Comparison of ENCODE assay signal across 8 cellular contexts in the genomic region with DNA sequence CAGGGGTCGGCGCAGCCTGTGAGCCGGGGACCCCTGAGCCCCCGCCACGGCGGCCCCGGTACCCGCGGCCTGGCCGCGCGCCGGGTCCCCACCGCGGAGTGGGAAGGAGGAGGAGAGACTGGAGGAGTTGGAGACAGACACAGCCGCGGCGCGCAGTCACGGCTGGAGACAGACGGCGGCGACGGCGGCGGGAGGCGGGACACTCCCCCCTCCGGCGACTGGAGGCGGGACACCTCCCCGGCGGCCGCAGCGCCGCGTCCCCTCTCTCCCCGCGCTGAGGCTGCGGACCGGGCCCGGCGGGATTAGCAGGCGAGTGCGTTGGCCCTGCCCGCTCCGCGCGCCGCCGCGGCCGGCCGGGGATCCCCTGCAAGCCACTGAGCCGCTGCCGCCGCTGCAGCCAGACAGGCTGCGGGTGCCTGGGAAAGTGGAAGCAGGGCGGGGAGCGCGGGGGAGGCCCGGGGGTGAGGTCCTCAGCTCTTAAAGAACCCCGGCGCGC. TPM values are rescaled to one million over a fixed set of nuclear protein-coding genes. Genes with fewer than 3 reads are reported as not detected.
A peak's percentile ranks its signal among the peaks of the same experiment; 100 is the strongest.
DNase-seq lines count a peak whose midpoint lies in the region; ATAC-seq and TF ChIP-seq lines count a peak whose summit lies in the region.

No MANE protein-coding gene starts in this region.

- H3K36me3 Mint-ChIP-seq in activated T-cell treated with anti-CD3 and anti-CD28 coated beads, Interleukin-2, amount 50 U/mL, for 4 hours (ENCODE audit: insufficient read depth) = no peaks in the 10 kb centered on the region

- H3K9me3 Mint-ChIP-seq in activated T-cell treated with anti-CD3 and anti-CD28 coated beads, Interleukin-2, amount 50 U/mL, for 4 hours = no peaks in the 10 kb centered on the region

- H3K4me3 ChIP-seq in AG09309 (ENCODE audit: control insufficient read depth, low read depth, low read length) (0 out of 2 replicates have a peak overlapping the region, but pooled peaks have one; percentile 2), neural cell (ENCODE audit: low read length) (peak overlapping the region; percentile 87)

- peaks cover 43% of the 10 kb centered on the region for H3K27me3 Mint-ChIP-seq in activated T-cell treated with anti-CD3 and anti-CD28 coated beads, Interleukin-2, amount 50 U/mL, for 4 hours (ENCODE audit: low read depth)

- no peak for DNase-seq in AG09309 (ENCODE audit: low read depth)
- DNase-seq in GM19238 (ENCODE audit: insufficient read length, low spot score) = peak; percentile 39
- peak; percentile 13 for DNase-seq in NCI-H2227 treated with DMSO at 0.1 percent for 48 hours (lab: John Stamatoyannopoulos, UW)
- peak; percentile 54 for DNase-seq in activated T-cell treated with anti-CD3 and anti-CD28 coated beads, Interleukin-2, amount 50 U/mL, for 4 hours
- peak; percentile 2 for DNase-seq in fibroblast of peridontal ligament (ENCODE audit: extremely low read depth)
- DNase-seq in superior temporal gyrus (ENCODE audit: extremely low spot score) = peak; percentile 55

- H3K4me2 ChIP-seq in neural cell (ENCODE audit: low read length) = no peak overlapping the region

- H3K27me3 ChIP-seq in neural cell (ENCODE audit: insufficient read depth, low read depth, low read length) = peaks cover 21% of the 10 kb centered on the region

- no peaks in the 10 kb centered on the region for H4K20me1 ChIP-seq in neural cell (ENCODE audit: insufficient read depth)

- H3K9ac ChIP-seq in neural cell (ENCODE audit: low read length) = peak overlapping the region; percentile 66

- no peak overlapping the region for H2AFZ ChIP-seq in neural cell (ENCODE audit: low read depth, low read length)

- H3K27ac ChIP-seq in neural cell (ENCODE audit: low read length) = no peak overlapping the region

- ATAC-seq in activated T-cell treated with anti-CD3 and anti-CD28 coated beads, Interleukin-2, amount 50 U/mL, for 4 hours = peak; percentile 60 to 62
- no peak for ATAC-seq in GM18520 (IDR thresholded peaks at IDR 0.05; ENCODE audit: unreplicated experiment)

- H3F3A ChIP-seq in neural cell (ENCODE audit: insufficient read depth, low read length, poor library complexity, severe bottlenecking) = no peaks in the 10 kb centered on the region

- TF ChIP-seq RAD21 in neural cell (conservative IDR thresholded peaks at IDR 0.05) = no peak

- no peak for TF ChIP-seq EP300 in neural cell (conservative IDR thresholded peaks at IDR 0.05; ENCODE audit: poor library complexity, severe bottlenecking)

- no peaks in the 10 kb centered on the region for H3K36me3 ChIP-seq in neural cell (ENCODE audit: insufficient read depth, low read length)

- no peak overlapping the region for H3K4me3 Mint-ChIP-seq in activated T-cell treated with anti-CD3 and anti-CD28 coated beads, Interleukin-2, amount 50 U/mL, for 4 hours

- H3K4me1 Mint-ChIP-seq in activated T-cell treated with anti-CD3 and anti-CD28 coated beads, Interleukin-2, amount 50 U/mL, for 4 hours (ENCODE audit: low read depth) = peaks cover 22% of the 10 kb centered on the region

- no peaks in the 10 kb centered on the region for H3K79me2 ChIP-seq in neural cell (replicated peaks; ENCODE audit: insufficient read depth, low read length)

- H3K9me3 ChIP-seq in neural cell (ENCODE audit: low read length) = no peaks in the 10 kb centered on the region

- TF ChIP-seq CTCF in AG09309 (IDR thresholded peaks at IDR 0.05; ENCODE audit: control insufficient read depth, insufficient read depth, low read depth, low read length, missing control alignments) (no peak), neural cell (IDR thresholded peaks at IDR 0.05; ENCODE audit: poor library complexity, severe bottlenecking) (no peak)

- H3K9me2 ChIP-seq in neural cell (ENCODE audit: insufficient read depth, low read length) = no peaks in the 10 kb centered on the region

TF ChIP-seq in neural cell, 6 proteins besides CTCF, POLR2A, EP300 and RAD21:
- no peak for TF ChIP-seq SMC3 (conservative IDR thresholded peaks at IDR 0.05; ENCODE audit: poor library complexity)
- TF ChIP-seq EZH2 (IDR thresholded peaks at IDR 0.05; ENCODE audit: borderline replicate concordance, insufficient read depth, low read length, poor library complexity, severe bottlenecking) = no peak
- no peak for TF ChIP-seq TAF1 (IDR thresholded peaks at IDR 0.05; ENCODE audit: low read depth)
- TF ChIP-seq MXI1 (conservative IDR thresholded peaks at IDR 0.05; ENCODE audit: poor library complexity, severe bottlenecking) = no peak
- no peak for TF ChIP-seq POLR2AphosphoS5 (IDR thresholded peaks at IDR 0.05)
- TF ChIP-seq, protein P1, sequence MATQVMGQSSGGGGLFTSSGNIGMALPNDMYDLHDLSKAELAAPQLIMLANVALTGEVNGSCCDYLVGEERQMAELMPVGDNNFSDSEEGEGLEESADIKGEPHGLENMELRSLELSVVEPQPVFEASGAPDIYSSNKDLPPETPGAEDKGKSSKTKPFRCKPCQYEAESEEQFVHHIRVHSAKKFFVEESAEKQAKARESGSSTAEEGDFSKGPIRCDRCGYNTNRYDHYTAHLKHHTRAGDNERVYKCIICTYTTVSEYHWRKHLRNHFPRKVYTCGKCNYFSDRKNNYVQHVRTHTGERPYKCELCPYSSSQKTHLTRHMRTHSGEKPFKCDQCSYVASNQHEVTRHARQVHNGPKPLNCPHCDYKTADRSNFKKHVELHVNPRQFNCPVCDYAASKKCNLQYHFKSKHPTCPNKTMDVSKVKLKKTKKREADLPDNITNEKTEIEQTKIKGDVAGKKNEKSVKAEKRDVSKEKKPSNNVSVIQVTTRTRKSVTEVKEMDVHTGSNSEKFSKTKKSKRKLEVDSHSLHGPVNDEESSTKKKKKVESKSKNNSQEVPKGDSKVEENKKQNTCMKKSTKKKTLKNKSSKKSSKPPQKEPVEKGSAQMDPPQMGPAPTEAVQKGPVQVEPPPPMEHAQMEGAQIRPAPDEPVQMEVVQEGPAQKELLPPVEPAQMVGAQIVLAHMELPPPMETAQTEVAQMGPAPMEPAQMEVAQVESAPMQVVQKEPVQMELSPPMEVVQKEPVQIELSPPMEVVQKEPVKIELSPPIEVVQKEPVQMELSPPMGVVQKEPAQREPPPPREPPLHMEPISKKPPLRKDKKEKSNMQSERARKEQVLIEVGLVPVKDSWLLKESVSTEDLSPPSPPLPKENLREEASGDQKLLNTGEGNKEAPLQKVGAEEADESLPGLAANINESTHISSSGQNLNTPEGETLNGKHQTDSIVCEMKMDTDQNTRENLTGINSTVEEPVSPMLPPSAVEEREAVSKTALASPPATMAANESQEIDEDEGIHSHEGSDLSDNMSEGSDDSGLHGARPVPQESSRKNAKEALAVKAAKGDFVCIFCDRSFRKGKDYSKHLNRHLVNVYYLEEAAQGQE (IDR thresholded peaks at IDR 0.05; ENCODE audit: borderline replicate concordance) = no peak

RNA-seq across cellular contexts. Expression of gene LDLRAD4, which starts 1.0 kb away (rescaled TPM):
- total RNA-seq in activated T-cell treated with anti-CD3 and anti-CD28 coated beads, Interleukin-2, amount 50 U/mL, for 4 hours = 10 to 100 TPM; 17.5 to 20.4 (median 18.3) TPM
- polyA plus RNA-seq in neural cell = 1.9 and 3.7 TPM in 2 replicates
- 11.2 and 12.0 TPM in 2 replicates for polyA minus RNA-seq in neural cell
